1 cellular context compared by ENCODE assay signal in the genomic region with DNA sequence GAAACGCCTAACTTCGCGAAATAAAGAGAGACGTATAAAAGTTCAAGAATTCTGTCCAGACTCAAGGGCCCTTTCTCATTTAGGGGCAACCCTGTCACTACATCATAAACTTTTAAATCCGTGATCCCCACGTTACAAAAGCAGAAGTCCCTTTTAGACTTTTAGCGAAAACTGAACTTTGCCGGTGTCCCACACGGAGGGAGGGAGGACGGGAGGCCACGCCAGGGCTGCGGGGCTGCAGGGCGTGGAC.
TF ChIP-seq lines count a peak whose summit lies in the region.

No MANE protein-coding gene starts in this region.

TF ChIP-seq in H1, 55 proteins besides CTCF, POLR2A, EP300 and RAD21:
- TF ChIP-seq, protein P1, sequence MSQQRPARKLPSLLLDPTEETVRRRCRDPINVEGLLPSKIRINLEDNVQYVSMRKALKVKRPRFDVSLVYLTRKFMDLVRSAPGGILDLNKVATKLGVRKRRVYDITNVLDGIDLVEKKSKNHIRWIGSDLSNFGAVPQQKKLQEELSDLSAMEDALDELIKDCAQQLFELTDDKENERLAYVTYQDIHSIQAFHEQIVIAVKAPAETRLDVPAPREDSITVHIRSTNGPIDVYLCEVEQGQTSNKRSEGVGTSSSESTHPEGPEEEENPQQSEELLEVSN (IDR thresholded peaks at IDR 0.05): 0 out of 2 replicates have a peak, but pooled peaks have one; percentile 26
- no peak for TF ChIP-seq TBP (IDR thresholded peaks at IDR 0.05; ENCODE audit: low read depth, low read length)
- TF ChIP-seq SIN3A (conservative IDR thresholded peaks at IDR 0.05 in 1 of 2, IDR thresholded peaks at IDR 0.05 in 1 of 2; ENCODE audit: low read depth in 1 of 2, low read length in 2 of 2): no peak
